In the genomic region with DNA sequence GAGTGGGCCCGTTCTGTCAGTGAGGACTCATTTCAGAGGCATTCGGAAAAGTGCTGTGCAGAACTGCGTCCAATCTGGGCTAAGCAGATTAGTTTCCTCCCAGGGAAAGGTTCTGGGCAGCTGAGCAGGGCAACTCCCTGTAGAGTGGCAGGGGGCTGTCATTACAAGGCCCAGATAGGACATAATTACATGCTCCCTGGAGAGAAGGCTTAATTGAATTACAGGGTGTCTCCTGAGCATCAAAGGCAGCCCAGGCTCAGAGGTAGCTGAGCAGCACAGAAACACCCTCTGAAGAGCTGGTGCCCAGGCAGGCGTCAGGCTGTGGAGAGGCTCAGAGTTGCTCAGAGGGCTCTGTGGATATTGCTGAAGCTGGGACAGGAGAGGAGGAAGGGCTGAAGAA, we compare ENCODE assay signal across 19 cellular contexts. TPM values are rescaled to one million over a fixed set of nuclear protein-coding genes. Genes with fewer than 3 reads are reported as not detected.
DNase-seq lines count a peak whose midpoint lies in the region; ATAC-seq, FAIRE-seq and TF ChIP-seq lines count a peak whose summit lies in the region.
"Had no signal": no experiment of that assay in that cellular context is flagged by ENCODE, and none has a peak within 500 bp of the region (broad histone marks: within the 10 kb centered on the region; RNA-seq: fewer than 3 reads in every experiment).

No MANE protein-coding gene starts in this region.

- H3K4me3 Mint-ChIP-seq in neural progenitor cell, result no peak overlapping the region
- H3K4me3 Mint-ChIP-seq: CD14-positive monocyte, IgD-negative memory B cell had no signal

- intact Hi-C loops in right lobe of liver (cut with DNase I) (no loop called here), uterus (cut with DNase I; ENCODE audit: low total_unique reads) (no loop called here)

- no peak overlapping the region for H3K27ac ChIP-seq in neural progenitor cell
- no peak overlapping the region for H3K27ac ChIP-seq in effector memory CD4-positive, alpha-beta T cell (ENCODE audit: insufficient read depth, low read length, poor library complexity, severe bottlenecking)
- no peak overlapping the region for H3K27ac ChIP-seq in right lobe of liver
- no peak overlapping the region for H3K27ac ChIP-seq in uterus
- H3K27ac ChIP-seq: HL-60, PC-9, SJSA1 had no signal

- 54% methylated on average over 3 of the region's 4 CpGs for WGBS in right lobe of liver (ENCODE audit: insufficient coverage, low coverage, low lambda C conversion rate, missing lambda C conversion rate)

- H3K4me1 Mint-ChIP-seq in neural progenitor cell, result peaks cover 16% of the 10 kb centered on the region
- H3K4me1 Mint-ChIP-seq: CD14-positive monocyte had no signal

- H3K9ac ChIP-seq in neural progenitor cell, result no peak overlapping the region

- TF ChIP-seq POLR2A in right lobe of liver (IDR thresholded peaks at IDR 0.05) (no peak), uterus (IDR thresholded peaks at IDR 0.05) (no peak)

- H3K4me2 ChIP-seq in neural progenitor cell, result peak overlapping the region; percentile 19
- H3K4me2 ChIP-seq: PC-9 had no signal

- DNase-seq in D721Med (ENCODE audit: insufficient read length, low spot score) (peak; percentile 19), NCI-H146 (lab: John Stamatoyannopoulos, UW) (peak; percentile 50), NCI-H82 (lab: John Stamatoyannopoulos, UW) (peak; percentile 91), neural progenitor cell (ENCODE audit: low spot score) (peak; percentile 52), right lobe of liver (no peak), uterus (no peak)
- no peak for DNase-seq in effector memory CD4-positive, alpha-beta T cell
- DNase-seq: Caco-2, DMS53, Kasumi-1, MM.1S, NCI-H345, PC-9 had no signal

- H3K79me2 ChIP-seq in neural progenitor cell (ENCODE audit: low read depth), result no peaks in the 10 kb centered on the region

- no peak for ATAC-seq in right lobe of liver

- H3K27me3 ChIP-seq in neural progenitor cell, result peaks cover 31% of the 10 kb centered on the region
- H3K27me3 ChIP-seq in effector memory CD4-positive, alpha-beta T cell (replicated peaks; ENCODE audit: control insufficient read depth, insufficient read depth, low read length, poor library complexity, severe bottlenecking), result no peaks in the 10 kb centered on the region
- no peaks in the 10 kb centered on the region for H3K27me3 ChIP-seq in right lobe of liver
- no peaks in the 10 kb centered on the region for H3K27me3 ChIP-seq in uterus
- H3K27me3 ChIP-seq: SJSA1 had no signal

- H3K36me3 ChIP-seq in neural progenitor cell (no peaks in the 10 kb centered on the region), right lobe of liver (no peaks in the 10 kb centered on the region), uterus (no peaks in the 10 kb centered on the region)
- H3K36me3 ChIP-seq in effector memory CD4-positive, alpha-beta T cell (ENCODE audit: control insufficient read depth, insufficient read depth, low read length), result no peaks in the 10 kb centered on the region
- H3K36me3 ChIP-seq: HAP-1, SJSA1 had no signal

- H3F3A ChIP-seq in neural progenitor cell (ENCODE audit: low read depth), result peaks cover 8% of the 10 kb centered on the region

- no peak overlapping the region for H2AFZ ChIP-seq in neural progenitor cell (replicated peaks)
- H2AFZ ChIP-seq: PC-9 had no signal

- H3K27ac Mint-ChIP-seq in neural progenitor cell, result no peak overlapping the region
- H3K27ac Mint-ChIP-seq: IgD-negative memory B cell had no signal

- TF ChIP-seq CTCF in D721Med (IDR thresholded peaks at IDR 0.05; ENCODE audit: insufficient read depth, missing control alignments) (no peak), neural progenitor cell (IDR thresholded peaks at IDR 0.05) (no peak), right lobe of liver (IDR thresholded peaks at IDR 0.05) (no peak), uterus (IDR thresholded peaks at IDR 0.05) (no peak)

- no peaks in the 10 kb centered on the region for H4K20me1 ChIP-seq in neural progenitor cell (ENCODE audit: low read depth)

- no peaks in the 10 kb centered on the region for H3K9me3 ChIP-seq in neural progenitor cell (ENCODE audit: low read depth)
- H3K9me3 ChIP-seq in effector memory CD4-positive, alpha-beta T cell (ENCODE audit: control insufficient read depth, low read length), result no peaks in the 10 kb centered on the region
- H3K9me3 ChIP-seq in right lobe of liver, result no peaks in the 10 kb centered on the region
- no peaks in the 10 kb centered on the region for H3K9me3 ChIP-seq in uterus
- H3K9me3 ChIP-seq: Caco-2, HAP-1, SJSA1 had no signal

- FAIRE-seq in D721Med (lab: Jason Lieb, UNC), result no peak
- FAIRE-seq: HTR-8/SVneo had no signal

- H3K4me1 ChIP-seq in neural progenitor cell (peaks cover 24% of the 10 kb centered on the region), right lobe of liver (no peaks in the 10 kb centered on the region), uterus (no peaks in the 10 kb centered on the region)
- H3K4me1 ChIP-seq in effector memory CD4-positive, alpha-beta T cell (ENCODE audit: control insufficient read depth, insufficient read depth, low read length, poor library complexity, severe bottlenecking), result no peaks in the 10 kb centered on the region
- H3K4me1 ChIP-seq: Caco-2, HAP-1, SJSA1 had no signal

- H3K4me3 ChIP-seq in neural progenitor cell (no peak overlapping the region), right lobe of liver (no peak overlapping the region), uterus (no peak overlapping the region)
- H3K4me3 ChIP-seq in effector memory CD4-positive, alpha-beta T cell (ENCODE audit: insufficient read depth, low read depth, low read length, poor library complexity, severe bottlenecking), result no peak overlapping the region
- H3K4me3 ChIP-seq: HAP-1, PC-9, SJSA1 had no signal

- H3K36me3 Mint-ChIP-seq in neural progenitor cell, result no peaks in the 10 kb centered on the region
- H3K36me3 Mint-ChIP-seq: CD14-positive monocyte, IgD-negative memory B cell had no signal

- no peaks in the 10 kb centered on the region for H3K9me3 Mint-ChIP-seq in neural progenitor cell
- H3K9me3 Mint-ChIP-seq: IgD-negative memory B cell had no signal

- peaks cover 4% of the 10 kb centered on the region for H3K27me3 Mint-ChIP-seq in neural progenitor cell (ENCODE audit: insufficient read depth, low read depth)

RNA-seq across cellular contexts. Expression of a gene that starts 36.0 kb away (rescaled TPM):
- total RNA-seq in neural progenitor cell (ENCODE audit: low replicate concordance), result 0.24 and 0.71 TPM in 2 replicates
- under 1 TPM in 3 of 6 experiments, not detected in 3; 0.05 to 0.13 (median 0.12) TPM for total RNA-seq in right lobe of liver
- total RNA-seq in uterus, result 1 to 10 TPM in 2 of 4 donors, under 1 TPM in 1, not detected in 1; 0.85 to 1.8 (median 1.0) TPM
- total RNA-seq: Caco-2, PC-9 had no signal

Comparison
In these comparisons a context has a peak if more than half of its experiments do, and no peak if none do; other contexts are left out.
1. DNase-seq: peak in D721Med (single experiment), NCI-H146 (single experiment), NCI-H82 (single experiment) and neural progenitor cell (single experiment); none in effector memory CD4-positive, alpha-beta T cell (0 of 3), right lobe of liver (0 of 3) and uterus (0 of 2).